In genomic region chr2:209423562-209424541, GRCh38 we compare ENCODE assay signal across 1 cellular context.
TF ChIP-seq lines count a peak whose summit lies in the region.

Gene MAP2 (plus strand): TSS chr2:209424047. CDS start chr2:209653171, 229,124 bp downstream.

TF ChIP-seq in HEK293, 187 proteins besides CTCF, POLR2A, EP300 and RAD21 (continued from another document):
- TF ChIP-seq ZBTB44 (tag by site-specific recombination; IDR thresholded peaks at IDR 0.05), result 0 out of 2 replicates have a peak, but pooled peaks have one; percentile 33
- peak; percentile 85 for TF ChIP-seq ZNF366 (tag by site-specific recombination; conservative IDR thresholded peaks at IDR 0.05)
- TF ChIP-seq IKZF3 (tag by site-specific recombination; IDR thresholded peaks at IDR 0.05), result no peak
- TF ChIP-seq ZNF776 (tag by site-specific recombination; IDR thresholded peaks at IDR 0.05; ENCODE audit: borderline replicate concordance), result no peak
- TF ChIP-seq ZBTB48 (tag by site-specific recombination; IDR thresholded peaks at IDR 0.05), result peak; percentile 60; the same call in 1 of the 2 replicates
- TF ChIP-seq ZNF18 (tag by site-specific recombination; IDR thresholded peaks at IDR 0.05), result no peak
- TF ChIP-seq SP2 (tag by site-specific recombination; IDR thresholded peaks at IDR 0.05), result peak; percentile 38; the same call in 1 of the 2 replicates
- no peak for TF ChIP-seq ZNF362 (tag by site-specific recombination; IDR thresholded peaks at IDR 0.05)
- TF ChIP-seq GLIS2 (tag by site-specific recombination; IDR thresholded peaks at IDR 0.05), result peak; percentile 60
- TF ChIP-seq KLF17 (tag by site-specific recombination; IDR thresholded peaks at IDR 0.05), result 0 out of 2 replicates have a peak, but pooled peaks have one; percentile 18
- TF ChIP-seq ZFP69B (tag by site-specific recombination; IDR thresholded peaks at IDR 0.05), result peak; percentile 65
